1 cellular context compared by ENCODE assay signal in the genomic region with DNA sequence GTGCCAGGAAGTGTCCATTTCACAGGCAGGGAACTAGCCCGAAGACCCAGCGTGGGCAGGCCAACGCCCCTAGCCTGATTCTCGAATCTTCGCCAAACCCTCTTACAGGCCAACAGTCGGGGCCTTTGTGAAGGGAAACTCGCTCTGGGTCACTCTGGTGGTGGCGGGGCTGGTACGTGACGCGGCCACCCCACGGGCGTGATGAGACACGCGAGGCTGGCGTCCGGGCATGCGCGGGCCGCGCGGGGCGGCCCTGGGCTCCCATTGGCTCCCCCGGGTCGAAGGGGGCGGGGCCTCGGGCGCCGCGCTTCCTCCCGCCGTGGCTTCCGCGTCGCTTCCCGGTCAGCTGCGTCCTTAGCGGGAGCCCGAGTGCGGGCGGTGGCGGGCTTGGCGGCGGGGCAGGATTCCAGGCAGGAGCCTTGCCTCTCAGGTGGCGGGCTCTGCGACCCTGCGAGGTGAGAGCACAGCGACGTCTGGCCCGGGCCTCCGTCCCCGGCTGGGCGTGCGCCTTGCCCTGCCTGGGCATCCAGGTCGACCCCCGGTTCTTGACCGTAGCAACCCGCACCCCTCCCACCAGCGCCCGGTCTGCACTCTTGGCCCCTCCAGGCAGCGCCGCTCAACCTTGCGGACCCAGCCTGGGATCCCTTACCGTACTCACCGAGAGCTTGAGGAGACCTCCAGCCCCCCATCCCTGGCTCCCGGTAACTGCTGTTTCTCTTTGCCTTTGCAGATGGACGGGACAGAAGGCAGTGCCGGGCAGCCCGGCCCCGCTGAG.
TF ChIP-seq lines count a peak whose summit lies in the region.

Gene FRMD8 (plus strand): TSS at position 331 of the 775 bp plus-strand sequence. CDS start 400 bp downstream, at position 731.

TF ChIP-seq in K562, 482 proteins besides CTCF, POLR2A, EP300 and RAD21 (continued from another document and continues in another):
- TF ChIP-seq ZNF589 (CRISPR knock-in tag; IDR thresholded peaks at IDR 0.05; ENCODE audit: low read depth): peak; percentile 49; the same call in 1 of the 2 replicates
- TF ChIP-seq GABPA (tag; conservative IDR thresholded peaks at IDR 0.05; ENCODE audit: low read depth): peak; percentile 57
- TF ChIP-seq CTCFL (IDR thresholded peaks at IDR 0.05; ENCODE audit: borderline replicate concordance, insufficient read depth, low read depth, low read length, poor library complexity, severe bottlenecking): no peak
- TF ChIP-seq SETDB1 (IDR thresholded peaks at IDR 0.05; ENCODE audit: low read length): no peak
- TF ChIP-seq ETV1 (tag; conservative IDR thresholded peaks at IDR 0.05; ENCODE audit: low read depth): no peak; the same call in 1 of the 2 replicates
- no peak for TF ChIP-seq USF2 (CRISPR knock-in tag; IDR thresholded peaks at IDR 0.05)
- TF ChIP-seq, protein P1, sequence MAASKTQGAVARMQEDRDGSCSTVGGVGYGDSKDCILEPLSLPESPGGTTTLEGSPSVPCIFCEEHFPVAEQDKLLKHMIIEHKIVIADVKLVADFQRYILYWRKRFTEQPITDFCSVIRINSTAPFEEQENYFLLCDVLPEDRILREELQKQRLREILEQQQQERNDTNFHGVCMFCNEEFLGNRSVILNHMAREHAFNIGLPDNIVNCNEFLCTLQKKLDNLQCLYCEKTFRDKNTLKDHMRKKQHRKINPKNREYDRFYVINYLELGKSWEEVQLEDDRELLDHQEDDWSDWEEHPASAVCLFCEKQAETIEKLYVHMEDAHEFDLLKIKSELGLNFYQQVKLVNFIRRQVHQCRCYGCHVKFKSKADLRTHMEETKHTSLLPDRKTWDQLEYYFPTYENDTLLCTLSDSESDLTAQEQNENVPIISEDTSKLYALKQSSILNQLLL (CRISPR knock-in tag; IDR thresholded peaks at IDR 0.05; ENCODE audit: borderline replicate concordance): no peak
- no peak for TF ChIP-seq BRCA1 (IDR thresholded peaks at IDR 0.05)
- TF ChIP-seq BRCA1 (CRISPR knock-in tag; IDR thresholded peaks at IDR 0.05): no peak
- no peak for TF ChIP-seq ZFPM2 (CRISPR knock-in tag; IDR thresholded peaks at IDR 0.05)
- TF ChIP-seq, protein P2, sequence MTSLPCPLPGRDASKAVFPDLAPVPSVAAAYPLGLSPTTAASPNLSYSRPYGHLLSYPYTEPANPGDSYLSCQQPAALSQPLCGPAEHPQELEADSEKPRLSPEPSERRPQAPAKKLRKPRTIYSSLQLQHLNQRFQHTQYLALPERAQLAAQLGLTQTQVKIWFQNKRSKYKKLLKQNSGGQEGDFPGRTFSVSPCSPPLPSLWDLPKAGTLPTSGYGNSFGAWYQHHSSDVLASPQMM (CRISPR knock-in tag; IDR thresholded peaks at IDR 0.05): no peak
- no peak for TF ChIP-seq ESRRB (CRISPR knock-in tag; IDR thresholded peaks at IDR 0.05; ENCODE audit: borderline replicate concordance)
- peak; percentile 78; the same call in 1 of the 2 replicates for TF ChIP-seq PHF8 (IDR thresholded peaks at IDR 0.05; ENCODE audit: borderline replicate concordance, low read length)
- TF ChIP-seq SIN3B (IDR thresholded peaks at IDR 0.05; ENCODE audit: low read depth): no peak
- 0 out of 2 replicates have a peak, but pooled peaks have one; percentile 53 for TF ChIP-seq MEF2D (tag; conservative IDR thresholded peaks at IDR 0.05; ENCODE audit: low read depth)
- TF ChIP-seq ZKSCAN8 (CRISPR knock-in tag; IDR thresholded peaks at IDR 0.05): 0 out of 2 replicates have a peak, but pooled peaks have one; percentile 48
- TF ChIP-seq NCOR1 (IDR thresholded peaks at IDR 0.05): no peak
- TF ChIP-seq ZNF24 (IDR thresholded peaks at IDR 0.05): no peak
- TF ChIP-seq POU5F1 (IDR thresholded peaks at IDR 0.05; ENCODE audit: borderline replicate concordance, low read depth, low read length, partially characterized antibody): no peak
- TF ChIP-seq IRF2 (CRISPR knock-in tag; IDR thresholded peaks at IDR 0.05): 0 out of 2 replicates have a peak, but pooled peaks have one; percentile 22
- TF ChIP-seq, protein P3, sequence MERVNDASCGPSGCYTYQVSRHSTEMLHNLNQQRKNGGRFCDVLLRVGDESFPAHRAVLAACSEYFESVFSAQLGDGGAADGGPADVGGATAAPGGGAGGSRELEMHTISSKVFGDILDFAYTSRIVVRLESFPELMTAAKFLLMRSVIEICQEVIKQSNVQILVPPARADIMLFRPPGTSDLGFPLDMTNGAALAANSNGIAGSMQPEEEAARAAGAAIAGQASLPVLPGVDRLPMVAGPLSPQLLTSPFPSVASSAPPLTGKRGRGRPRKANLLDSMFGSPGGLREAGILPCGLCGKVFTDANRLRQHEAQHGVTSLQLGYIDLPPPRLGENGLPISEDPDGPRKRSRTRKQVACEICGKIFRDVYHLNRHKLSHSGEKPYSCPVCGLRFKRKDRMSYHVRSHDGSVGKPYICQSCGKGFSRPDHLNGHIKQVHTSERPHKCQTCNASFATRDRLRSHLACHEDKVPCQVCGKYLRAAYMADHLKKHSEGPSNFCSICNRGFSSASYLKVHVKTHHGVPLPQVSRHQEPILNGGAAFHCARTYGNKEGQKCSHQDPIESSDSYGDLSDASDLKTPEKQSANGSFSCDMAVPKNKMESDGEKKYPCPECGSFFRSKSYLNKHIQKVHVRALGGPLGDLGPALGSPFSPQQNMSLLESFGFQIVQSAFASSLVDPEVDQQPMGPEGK (CRISPR knock-in tag; IDR thresholded peaks at IDR 0.05; ENCODE audit: borderline replicate concordance): no peak
- TF ChIP-seq ZNF280B (CRISPR knock-in tag; IDR thresholded peaks at IDR 0.05): no peak
- TF ChIP-seq C11orf30 (IDR thresholded peaks at IDR 0.05; ENCODE audit: low read depth): no peak
- peak; percentile 89 for TF ChIP-seq HNRNPLL (IDR thresholded peaks at IDR 0.05; ENCODE audit: low read depth, low read length, poor library complexity, severe bottlenecking)
- TF ChIP-seq PCBP1 (IDR thresholded peaks at IDR 0.05; ENCODE audit: low read depth, low read length, poor library complexity, severe bottlenecking): no peak
- TF ChIP-seq REST (CRISPR knock-in tag; IDR thresholded peaks at IDR 0.05; ENCODE audit: low read depth): 0 out of 2 replicates have a peak, but pooled peaks have one; percentile 53
- peak; percentile 95 for TF ChIP-seq RBM25 (IDR thresholded peaks at IDR 0.05; ENCODE audit: low read depth, low read length, severe bottlenecking)
- TF ChIP-seq SMARCC2 (IDR thresholded peaks at IDR 0.05; ENCODE audit: low read depth): no peak
- TF ChIP-seq ZNF407 (IDR thresholded peaks at IDR 0.05; ENCODE audit: low read depth): no peak
- TF ChIP-seq RNF2 (IDR thresholded peaks at IDR 0.05): peak; percentile 54
